Comparison of ENCODE assay signal across 8 cellular contexts in the genomic region with DNA sequence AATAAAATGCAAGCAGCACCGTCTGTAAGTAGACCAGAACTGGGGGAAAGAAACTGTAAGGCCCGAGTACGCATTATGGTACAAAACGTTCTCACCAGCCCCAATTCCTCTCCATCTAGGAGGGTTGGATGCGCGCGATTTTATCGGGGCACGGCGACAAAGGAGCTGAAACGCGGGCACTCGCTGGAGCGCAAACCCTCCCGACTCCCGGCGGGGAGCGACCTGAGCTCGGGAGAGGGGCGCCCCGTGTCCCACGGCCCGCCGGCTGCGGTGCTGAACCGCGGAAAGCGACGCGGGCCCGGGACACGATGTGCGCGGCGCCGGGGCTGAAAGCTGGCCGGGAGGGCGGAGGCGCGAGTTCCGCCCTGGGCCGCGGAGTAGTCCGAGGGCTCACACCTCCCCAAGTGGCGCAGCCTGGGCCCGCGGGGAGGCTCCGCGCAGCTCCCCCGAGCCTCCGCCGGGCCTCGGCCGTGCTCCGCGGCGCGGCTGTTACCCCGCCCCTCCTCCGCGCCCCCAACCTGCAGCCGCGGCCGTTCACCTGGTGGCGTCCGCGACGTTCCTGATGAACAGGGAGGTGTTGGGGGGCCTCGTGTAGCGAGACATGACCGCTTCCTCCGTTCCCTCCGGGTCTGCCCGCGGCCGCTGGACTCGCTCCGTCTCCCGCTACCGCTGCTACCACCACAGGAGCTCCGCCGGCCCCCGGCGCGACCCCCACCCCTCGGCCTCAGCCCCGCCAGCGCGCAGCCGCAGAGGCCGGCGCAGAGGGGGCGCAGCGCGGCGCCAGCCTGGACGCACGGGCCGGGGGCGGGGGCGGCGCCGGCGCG. TPM values are rescaled to one million over a fixed set of nuclear protein-coding genes. Genes with fewer than 3 reads are reported as not detected.
DNase-seq lines count a peak whose midpoint lies in the region; ATAC-seq and TF ChIP-seq lines count a peak whose summit lies in the region.

Gene SRSF12, minus strand, starts transcription at position 787 of the 824 bp plus-strand sequence. Its CDS starts 184 bp downstream, at position 603.

- H3K4me3 Mint-ChIP-seq in Calu3 (ENCODE audit: low read depth, unreplicated experiment): peak within 1 kb of the TSS; percentile 81
- H3K4me3 Mint-ChIP-seq in dendritic cell treated with granulocyte-macrophage colony-stimulating factor and Interleukin-4, amounts not matched to agents 40 ng/mL and 50 ng/mL, for 4 days: peak within 1 kb of the TSS; percentile 79

- CTCF ChIA-PET in Calu3 (lab: Charles Lee): interaction anchor here (1.0 to 1.2 kb wide), 3 partner anchors 23 to 135 kb away, joined by 3 to 4 read pairs (median 4); no protein-coding TSS in a partner anchor

- H3K27me3 ChIP-seq in KMS-11 (ENCODE audit: insufficient read depth, low read depth): no peaks in the 10 kb centered on the region

- peak within 1 kb of the TSS; percentile 66 for H2AFZ ChIP-seq in KMS-11 (ENCODE audit: low read depth)

- no peak within 1 kb of the TSS for H3K27ac Mint-ChIP-seq in Calu3 (ENCODE audit: unreplicated experiment)
- H3K27ac Mint-ChIP-seq in dendritic cell treated with granulocyte-macrophage colony-stimulating factor and Interleukin-4, amounts not matched to agents 40 ng/mL and 50 ng/mL, for 4 days: no peak within 1 kb of the TSS

- H3K27me3 Mint-ChIP-seq in Calu3 (ENCODE audit: unreplicated experiment): no peaks in the 10 kb centered on the region
- peaks cover 22% of the 10 kb centered on the region for H3K27me3 Mint-ChIP-seq in dendritic cell treated with granulocyte-macrophage colony-stimulating factor and Interleukin-4, amounts not matched to agents 40 ng/mL and 50 ng/mL, for 4 days

- H3K27ac ChIP-seq in KMS-11: no peak within 1 kb of the TSS

- TF ChIP-seq CTCF in Calu3 (IDR thresholded peaks at IDR 0.05; ENCODE audit: unreplicated experiment) (no peak), KMS-11 (conservative IDR thresholded peaks at IDR 0.05; ENCODE audit: low read depth, low read length) (no peak), lower leg skin (IDR thresholded peaks at IDR 0.05) (no peak)

- no peak within 1 kb of the TSS for H3K9ac ChIP-seq in KMS-11

- intact Hi-C loops in Calu3 (cut with micrococcal nuclease; ENCODE audit: unreplicated experiment): no loop called here
- intact Hi-C loops in dendritic cell treated with granulocyte-macrophage colony-stimulating factor and Interleukin-4, amounts not matched to agents 40 ng/mL and 50 ng/mL, for 4 days (cut with micrococcal nuclease): no loop called here
- intact Hi-C loops in lower leg skin (cut with DNase I; ENCODE audit: low total_unique reads): no loop called here

- H3K9me3 Mint-ChIP-seq in Calu3 (ENCODE audit: low read depth, unreplicated experiment): peaks cover 2% of the 10 kb centered on the region
- H3K9me3 Mint-ChIP-seq in dendritic cell treated with granulocyte-macrophage colony-stimulating factor and Interleukin-4, amounts not matched to agents 40 ng/mL and 50 ng/mL, for 4 days: peaks cover 9% of the 10 kb centered on the region

- H3K36me3 ChIP-seq in KMS-11 (ENCODE audit: insufficient read depth): no peaks in the 10 kb centered on the region

- no TSS peak for BruUV-seq in Calu3 (replicated peaks; lab: Mats Ljungman, UMichigan)

- peaks cover 29% of the 10 kb centered on the region for H3K4me1 Mint-ChIP-seq in Calu3 (ENCODE audit: low read depth, unreplicated experiment)
- peaks cover 5% of the 10 kb centered on the region for H3K4me1 Mint-ChIP-seq in dendritic cell treated with granulocyte-macrophage colony-stimulating factor and Interleukin-4, amounts not matched to agents 40 ng/mL and 50 ng/mL, for 4 days (ENCODE audit: low read depth)

- H3K4me2 ChIP-seq in KMS-11: peak within 1 kb of the TSS; percentile 25; the same call in 1 of the 2 replicates

- ATAC-seq in GM21390 (IDR thresholded peaks at IDR 0.05; ENCODE audit: unreplicated experiment) (peak; percentile 80), HG02970 (IDR thresholded peaks at IDR 0.05; ENCODE audit: low FRiP score, unreplicated experiment) (no peak)

- no peaks in the 10 kb centered on the region for H4K20me1 ChIP-seq in KMS-11 (ENCODE audit: insufficient read depth)

- no peak within 1 kb of the TSS for H3K4me3 ChIP-seq in KMS-11 (IDR thresholded peaks at IDR 0.05; ENCODE audit: insufficient read depth, low read depth, low read length)
- peak within 1 kb of the TSS; percentile 46 for H3K4me3 ChIP-seq in lower leg skin (ENCODE audit: low read depth, poor library complexity, severe bottlenecking)

- H3K4me1 ChIP-seq in KMS-11 (ENCODE audit: low read depth, poor library complexity, severe bottlenecking): no peaks in the 10 kb centered on the region

- WGBS in lower leg skin, 2 donors: 0 to 1% methylated on average over 65 to 77 of the region's 105 CpGs

- no peak for TF ChIP-seq POLR2A in lower leg skin (IDR thresholded peaks at IDR 0.05)

- DNase-seq in Calu3: peak; percentile 54
- DNase-seq in activated CD4-positive, alpha-beta T cell treated with anti-CD3 and anti-CD28 coated beads for 1 hour: peak; percentile 10
- no peak for DNase-seq in lower leg skin (ENCODE audit: low spot score in 2 of 2)
- DNase-seq in stimulated activated CD8-positive, alpha-beta memory T cell treated with anti-CD3 and anti-CD28 coated beads, Interleukin-12 subunit alpha, Interleukin-12 subunit beta, amount 100 ng/mL, for 24 hours (ENCODE audit: extremely low read depth): peak; percentile 1

- H3K79me2 ChIP-seq in KMS-11 (ENCODE audit: insufficient read depth, low read depth): no peaks in the 10 kb centered on the region

- peaks cover 7% of the 10 kb centered on the region for H3K36me3 Mint-ChIP-seq in Calu3 (ENCODE audit: insufficient read depth, unreplicated experiment)
- H3K36me3 Mint-ChIP-seq in dendritic cell treated with granulocyte-macrophage colony-stimulating factor and Interleukin-4, amounts not matched to agents 40 ng/mL and 50 ng/mL, for 4 days (ENCODE audit: low read depth): no peaks in the 10 kb centered on the region

RNA-seq across cellular contexts. Expression of gene SRSF12, which starts in this region (rescaled TPM):
- total RNA-seq in Calu3 (2022): 1.7 and 1.8 TPM in 2 replicates
- under 1 TPM in 1 of 4 donors, not detected in 3; 0.49 TPM for total RNA-seq in lower leg skin

Comparison
In these comparisons a context has a peak if more than half of its experiments do, and no peak if none do; other contexts are left out.
1. DNase-seq: peak in Calu3 (single experiment), activated CD4-positive, alpha-beta T cell treated with anti-CD3 and anti-CD28 coated beads for 1 hour (single experiment) and stimulated activated CD8-positive, alpha-beta memory T cell treated with anti-CD3 and anti-CD28 coated beads, Interleukin-12 subunit alpha, Interleukin-12 subunit beta, amount 100 ng/mL, for 24 hours (single experiment); none in lower leg skin (0 of 2).